ENCODE assay signal across 21 cellular contexts in genomic region chr7:127655720-127656119, GRCh38. TPM values are rescaled to one million over a fixed set of nuclear protein-coding genes. Genes with fewer than 3 reads are reported as not detected.
DNase-seq lines count a peak whose midpoint lies in the region; ATAC-seq, FAIRE-seq and TF ChIP-seq lines count a peak whose summit lies in the region.
"Had no signal": no experiment of that assay in that cellular context is flagged by ENCODE, and none has a peak within 500 bp of the region (broad histone marks: within the 10 kb centered on the region; RNA-seq: fewer than 3 reads in every experiment).

No MANE protein-coding gene starts in this region.

- in situ Hi-C loops in IMR-90 (cut with MboI; ENCODE audit: low sequenced_read_pairs), result no loop called here

- no peak overlapping the region for H4K5ac ChIP-seq in IMR-90 (ENCODE audit: low read depth, low read length)

- peaks cover 63% of the 10 kb centered on the region for H3K4me1 ChIP-seq in CD4-positive, alpha-beta memory T cell (ENCODE audit: insufficient read depth, low read length)
- peaks cover 8% of the 10 kb centered on the region for H3K4me1 ChIP-seq in IMR-90 (ENCODE audit: control insufficient read depth, insufficient read depth, low read length)
- H3K4me1 ChIP-seq in astrocyte (ENCODE audit: insufficient read depth, low read length), result peaks cover 25% of the 10 kb centered on the region

- peaks cover 24% of the 10 kb centered on the region for H3K9me1 ChIP-seq in IMR-90 (ENCODE audit: insufficient read depth, low read length)

- dilution Hi-C loops in IMR-90 (cut with HindIII; ENCODE audit: low sequenced_read_pairs, unreplicated experiment), result no loop called here

- H4K8ac ChIP-seq in IMR-90 (ENCODE audit: low read depth in 2 of 2, low read length in 2 of 2), result no peak overlapping the region

- no CpG with 5 or more reads among the region's 2 CpGs for WGBS in IMR-90 (ENCODE audit: extremely low coverage in 2 of 2, insufficient read length in 1 of 2), 2 experiments

- no peaks in the 10 kb centered on the region for H3K9me3 ChIP-seq in CD4-positive, alpha-beta memory T cell (ENCODE audit: control insufficient read depth in 1 of 2, low read length in 2 of 2)
- H3K9me3 ChIP-seq in IMR-90 (ENCODE audit: control insufficient read depth, insufficient read depth, low read length), result no peaks in the 10 kb centered on the region
- no peaks in the 10 kb centered on the region for H3K9me3 ChIP-seq in astrocyte (ENCODE audit: insufficient read depth, low read depth, low read length)
- H3K9me3 ChIP-seq: Caco-2, SK-N-SH, suprapubic skin had no signal

- H3K56ac ChIP-seq in IMR-90 (ENCODE audit: extremely low read depth, insufficient read depth, low read length), result no peak overlapping the region

- CTCF ChIA-PET in CD4-positive, alpha-beta memory T cell (lab: Charles Lee; ENCODE audit: partially characterized antibody), result interaction anchor here (0.6 to 1.9 kb wide), 2 partner anchors 52 to 82 kb away, joined by 3 to 8 read pairs; no protein-coding TSS in a partner anchor
- CTCF ChIA-PET in IMR-90 (lab: Yijun Ruan, JAX), result interaction anchor here (0.6 kb wide), 1 partner anchor 26 kb away, joined by 4 read pairs; no protein-coding TSS in a partner anchor

- no peak overlapping the region for H3K4me3 ChIP-seq in CD4-positive, alpha-beta memory T cell (ENCODE audit: low read length in 2 of 2)
- H3K4me3 ChIP-seq in IMR-90 (ENCODE audit: insufficient read depth, low read depth, low read length) (no peak overlapping the region), astrocyte (ENCODE audit: insufficient read depth, low read depth, low read length) (no peak overlapping the region)
- H3K4me3 ChIP-seq: suprapubic skin had no signal

- BruUV-seq in IMR-90 (replicated peaks; lab: Mats Ljungman, UMichigan), result no TSS peak

- POLR2A ChIA-PET in CD4-positive, alpha-beta memory T cell (lab: Charles Lee; ENCODE audit: partially characterized antibody), result no interaction called here
- POLR2A ChIA-PET in IMR-90 (lab: Charles Lee; ENCODE audit: unreplicated experiment), result interaction anchor here (0.8 kb wide), 1 partner anchor 67 kb away, joined by 9 read pairs; the partner anchor contains the start of gene ARF5

- H3K4me3 Mint-ChIP-seq in CD4-positive, alpha-beta memory T cell, result peak overlapping the region in 2 of 8 donors; percentile 66 to 99
- no peak overlapping the region for H3K4me3 Mint-ChIP-seq in astrocyte (ENCODE audit: unreplicated experiment)
- peak overlapping the region; percentile 17 for H3K4me3 Mint-ChIP-seq in nephron progenitor cell
- H3K4me3 Mint-ChIP-seq: activated CD4-positive, alpha-beta T cell treated with anti-CD3 and anti-CD28 coated beads for 36 hours had no signal

- H3K27me3 ChIP-seq in CD4-positive, alpha-beta memory T cell (ENCODE audit: insufficient read depth, low read length), result no peaks in the 10 kb centered on the region
- H3K27me3 ChIP-seq in IMR-90 (ENCODE audit: control insufficient read depth, insufficient read depth, low read length) (no peaks in the 10 kb centered on the region), astrocyte (ENCODE audit: insufficient read depth, low read length) (no peaks in the 10 kb centered on the region)
- H3K27me3 ChIP-seq: suprapubic skin had no signal

- no peak overlapping the region for H3K18ac ChIP-seq in IMR-90 (ENCODE audit: low read depth, low read length)

- peaks cover 16 to 83% of the 10 kb centered on the region in 2 experiments for H3K79me1 ChIP-seq in IMR-90 (ENCODE audit: low read depth in 1 of 2, low read length in 2 of 2)

- H3K27me3 Mint-ChIP-seq in CD4-positive, alpha-beta memory T cell, result no peaks in the 10 kb centered on the region
- H3K27me3 Mint-ChIP-seq in astrocyte (ENCODE audit: low read depth, unreplicated experiment) (no peaks in the 10 kb centered on the region), nephron progenitor cell (ENCODE audit: low read depth, poor library complexity) (no peaks in the 10 kb centered on the region)
- H3K27me3 Mint-ChIP-seq: activated CD4-positive, alpha-beta T cell treated with anti-CD3 and anti-CD28 coated beads for 36 hours; effector memory CD8-positive, alpha-beta T cell had no signal

- no peak overlapping the region for H2AK9ac ChIP-seq in IMR-90 (replicated peaks; ENCODE audit: low read depth, low read length, poor library complexity)

- H3K14ac ChIP-seq in IMR-90 (replicated peaks; ENCODE audit: low read depth, low read length), result no peak overlapping the region

- no peak for TF ChIP-seq RAD21 in IMR-90 (IDR thresholded peaks at IDR 0.05; ENCODE audit: low read length)

- H3K4me1 Mint-ChIP-seq in CD4-positive, alpha-beta memory T cell, result peaks cover 51 to 91% (median 71%) of the 10 kb centered on the region in 4 donors
- peaks cover 20% of the 10 kb centered on the region for H3K4me1 Mint-ChIP-seq in astrocyte (ENCODE audit: low read depth, unreplicated experiment)
- H3K4me1 Mint-ChIP-seq in nephron progenitor cell, result peaks cover 44% of the 10 kb centered on the region

- DNase-seq in CD4-positive, alpha-beta memory T cell, result no peak
- DNase-seq in IMR-90 (no peak), astrocyte (ENCODE audit: low read depth) (no peak), nephron progenitor cell (no peak), DMS153 treated with DMSO at 0.1 percent for 48 hours (lab: John Stamatoyannopoulos, UW; ENCODE audit: unreplicated experiment) (no peak), HTR-8/SVneo (ENCODE audit: insufficient read length, low spot score) (no peak), HuH-7.5 (ENCODE audit: low spot score) (no peak), activated gamma-delta T cell (lab: John Stamatoyannopoulos, UW) (no peak)
- DNase-seq: activated CD4-positive, alpha-beta T cell treated with anti-CD3 and anti-CD28 coated beads for 36 hours; Caco-2; central memory CD4-positive, alpha-beta T cell; effector memory CD8-positive, alpha-beta T cell; hippocampal formation; left cardiac atrium; NCI-H2029 treated with DMSO at 0.1 percent for 48 hours; NCI-H524 treated with DMSO at 0.1 percent for 48 hours; occipital lobe; SK-N-SH had no signal

- H3K4me2 ChIP-seq in IMR-90 (ENCODE audit: low read depth, low read length) (peak overlapping the region; percentile 72; the same call in 1 of the 2 replicates), astrocyte (ENCODE audit: low read length) (peak overlapping the region; percentile 95)

- no peak overlapping the region for H2BK120ac ChIP-seq in IMR-90 (ENCODE audit: low read depth, low read length)

- H2AK5ac ChIP-seq in IMR-90 (ENCODE audit: low read depth, low read length), result no peak overlapping the region

- H2BK5ac ChIP-seq in IMR-90 (ENCODE audit: low read depth, low read length, poor library complexity, severe bottlenecking), result no peak overlapping the region

- H3K27ac Mint-ChIP-seq in CD4-positive, alpha-beta memory T cell, result peak overlapping the region in 4 of 7 donors; percentile 13 to 67 (median 28)
- no peak overlapping the region for H3K27ac Mint-ChIP-seq in astrocyte (ENCODE audit: unreplicated experiment)
- H3K27ac Mint-ChIP-seq in nephron progenitor cell, result peak overlapping the region; percentile 76

- H3K4ac ChIP-seq in IMR-90 (ENCODE audit: low read depth, low read length), result no peak overlapping the region

- peaks cover 88% of the 10 kb centered on the region for H3K79me2 ChIP-seq in astrocyte (ENCODE audit: insufficient read depth, low read length)

- no peak overlapping the region for H2AFZ ChIP-seq in IMR-90 (replicated peaks; ENCODE audit: low read length, poor library complexity)
- no peak overlapping the region for H2AFZ ChIP-seq in astrocyte (ENCODE audit: low read depth, low read length)

- peaks cover 29 to 50% of the 10 kb centered on the region in 2 donors for H3K36me3 Mint-ChIP-seq in CD4-positive, alpha-beta memory T cell
- peaks cover 6% of the 10 kb centered on the region for H3K36me3 Mint-ChIP-seq in astrocyte (ENCODE audit: low read depth, unreplicated experiment)
- H3K36me3 Mint-ChIP-seq in nephron progenitor cell (ENCODE audit: low read depth), result peaks cover 19% of the 10 kb centered on the region

- H3K23ac ChIP-seq in IMR-90 (ENCODE audit: low read depth, low read length), result peak overlapping the region; percentile 66

- H3K36me3 ChIP-seq in CD4-positive, alpha-beta memory T cell (ENCODE audit: insufficient read depth, low read length), result no peaks in the 10 kb centered on the region
- H3K36me3 ChIP-seq in IMR-90 (ENCODE audit: control insufficient read depth, insufficient read depth, low read length), result peaks cover 4% of the 10 kb centered on the region; the same call in 1 of the 2 replicates
- peaks cover 9% of the 10 kb centered on the region for H3K36me3 ChIP-seq in astrocyte (ENCODE audit: insufficient read depth, low read length)
- H3K36me3 ChIP-seq: suprapubic skin had no signal

- no peak overlapping the region for H2BK15ac ChIP-seq in IMR-90 (ENCODE audit: low read depth, low read length)

- TF ChIP-seq POLR2A in IMR-90 (IDR thresholded peaks at IDR 0.05; ENCODE audit: low read depth, low read length), result no peak

- FAIRE-seq in astrocyte (lab: Jason Lieb, UNC), result no peak
- FAIRE-seq in HTR-8/SVneo (lab: Jason Lieb, UNC), result no peak

- no peak overlapping the region for H2BK20ac ChIP-seq in IMR-90 (ENCODE audit: low read depth, low read length)

- no peak overlapping the region for H3K27ac ChIP-seq in CD4-positive, alpha-beta memory T cell (ENCODE audit: low read depth, low read length)
- peak overlapping the region; percentile 32; the same call in 1 of the 2 replicates for H3K27ac ChIP-seq in IMR-90 (ENCODE audit: insufficient read depth, low read length)
- H3K27ac ChIP-seq in astrocyte (ENCODE audit: low read depth, low read length), result no peak overlapping the region
- H3K27ac ChIP-seq: suprapubic skin had no signal

- peaks cover 0 to 2% (median 0%) of the 10 kb centered on the region in 8 donors for H3K9me3 Mint-ChIP-seq in CD4-positive, alpha-beta memory T cell
- peaks cover 1% of the 10 kb centered on the region for H3K9me3 Mint-ChIP-seq in astrocyte (ENCODE audit: unreplicated experiment)
- no peaks in the 10 kb centered on the region for H3K9me3 Mint-ChIP-seq in nephron progenitor cell
- H3K9me3 Mint-ChIP-seq: effector memory CD8-positive, alpha-beta T cell had no signal

- H3K9ac ChIP-seq in IMR-90 (ENCODE audit: low read depth, low read length) (no peak overlapping the region), astrocyte (ENCODE audit: low read length) (no peak overlapping the region)
- H3K9ac ChIP-seq: SK-N-SH had no signal

- no peak for TF ChIP-seq CTCF in IMR-90 (conservative IDR thresholded peaks at IDR 0.05; ENCODE audit: low read depth, low read length)
- TF ChIP-seq CTCF in astrocyte (IDR thresholded peaks at IDR 0.05; ENCODE audit: insufficient read depth, low read depth, low read length), result no peak
- no peak for TF ChIP-seq CTCF in nephron progenitor cell (IDR thresholded peaks at IDR 0.05)

- intact Hi-C loops in CD4-positive, alpha-beta memory T cell (cut with micrococcal nuclease), result no loop called here
- intact Hi-C loops in IMR-90 (cut with micrococcal nuclease), result no loop called here

- peaks cover 74% of the 10 kb centered on the region for H4K20me1 ChIP-seq in IMR-90 (ENCODE audit: insufficient read depth, low read length)
- peaks cover 84% of the 10 kb centered on the region for H4K20me1 ChIP-seq in astrocyte (ENCODE audit: insufficient read depth, low read length)

- H4K91ac ChIP-seq in IMR-90 (ENCODE audit: insufficient read depth, low read depth, low read length), result no peak overlapping the region

- ATAC-seq in IMR-90 (ENCODE audit: low read depth), result no peak
- ATAC-seq: activated CD4-positive, alpha-beta T cell treated with anti-CD3 and anti-CD28 coated beads for 36 hours; effector memory CD8-positive, alpha-beta T cell; left cardiac atrium; Panc1 had no signal

RNA-seq across cellular contexts. Expression of gene SND1, which starts 3.7 kb away (rescaled TPM):
- total RNA-seq in CD4-positive, alpha-beta memory T cell, result 100 to 1,000 TPM; 206 to 223 TPM
- 100 to 1,000 TPM; 119 to 135 TPM for polyA plus RNA-seq in CD4-positive, alpha-beta memory T cell
- total RNA-seq in IMR-90 (2012; rRNA removed), result 246 and 294 TPM in 2 replicates
- 154 TPM in 2 replicates for polyA plus RNA-seq in IMR-90 (2012; rRNA removed)
- 162 and 171 TPM in 2 replicates for polyA plus RNA-seq in IMR-90 (2012; cell fraction: cytosol; rRNA removed)
- 107 and 113 TPM in 2 replicates for polyA plus RNA-seq in IMR-90 (2012; cell fraction: nucleus; rRNA removed; ENCODE audit: low replicate concordance)
- total RNA-seq in astrocyte, result 267 and 278 TPM in 2 replicates

RNA-seq across cellular contexts. Expression of gene PAX4, which starts 37.8 kb away (rescaled TPM):
- total RNA-seq in CD4-positive, alpha-beta memory T cell, result not detected
- polyA plus RNA-seq in CD4-positive, alpha-beta memory T cell, result not detected
- total RNA-seq in IMR-90 (2012; rRNA removed) (not detected in 2 replicates), astrocyte (not detected in 2 replicates)
- not detected in 2 replicates for polyA plus RNA-seq in IMR-90 (2012; rRNA removed)
- not detected in 2 replicates for polyA plus RNA-seq in IMR-90 (2012; cell fraction: cytosol; rRNA removed)
- not detected in 2 replicates for polyA plus RNA-seq in IMR-90 (2012; cell fraction: nucleus; rRNA removed; ENCODE audit: low replicate concordance)
- total RNA-seq: activated CD4-positive, alpha-beta T cell treated with anti-CD3 and anti-CD28 coated beads for 36 hours; Caco-2; left cardiac atrium; occipital lobe; suprapubic skin had no signal
- polyA plus RNA-seq: adipose tissue, SK-N-SH had no signal
